Comparison of ENCODE assay signal across 10 cellular contexts in the genomic region with DNA sequence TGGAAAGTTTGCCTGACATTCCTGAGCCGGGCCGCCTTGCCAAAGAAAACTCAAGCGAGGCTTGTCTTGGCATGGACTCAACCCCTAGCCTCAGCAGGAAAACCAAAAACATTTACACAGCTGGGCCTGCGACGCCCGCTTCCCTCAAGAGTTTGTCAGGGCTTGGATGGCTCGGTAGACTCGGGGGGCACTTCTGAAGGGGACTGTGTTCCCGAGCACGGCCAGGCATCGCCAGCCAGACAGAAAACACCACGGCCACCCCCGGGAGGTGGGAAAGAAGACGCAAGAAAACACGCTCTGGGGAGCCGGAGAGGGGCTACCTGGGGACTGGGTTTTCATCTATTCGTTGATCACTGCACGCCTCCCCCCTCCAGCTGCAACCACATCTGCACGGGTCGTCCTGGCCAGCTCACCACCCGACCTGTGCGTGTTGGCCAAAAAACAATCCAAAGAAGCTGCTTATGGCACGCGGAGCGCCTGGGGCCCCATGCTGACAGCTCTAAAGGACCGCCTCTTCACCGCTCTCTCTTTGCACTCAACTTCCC.
DNase-seq lines count a peak whose midpoint lies in the region; ATAC-seq and TF ChIP-seq lines count a peak whose summit lies in the region.
"Had no signal": no experiment of that assay in that cellular context is flagged by ENCODE, and none has a peak within 500 bp of the region (broad histone marks: within the 10 kb centered on the region; RNA-seq: fewer than 3 reads in every experiment).

No MANE protein-coding gene starts in this region.

- peaks cover 14% of the 10 kb centered on the region for H3K27me3 Mint-ChIP-seq in activated CD8-positive, alpha-beta T cell treated with anti-CD3 and anti-CD28 coated beads, Interleukin-2, amount 10 ng/mL, durations not matched to agents 7 days and 5 days (ENCODE audit: low read depth)

- H3K27me3 ChIP-seq in upper lobe of left lung: no peaks in the 10 kb centered on the region

- H3K36me3 Mint-ChIP-seq in activated CD8-positive, alpha-beta T cell treated with anti-CD3 and anti-CD28 coated beads, Interleukin-2, amount 10 ng/mL, durations not matched to agents 7 days and 5 days (ENCODE audit: low read depth): no peaks in the 10 kb centered on the region

- no peaks in the 10 kb centered on the region for H3K4me1 Mint-ChIP-seq in activated CD8-positive, alpha-beta T cell treated with anti-CD3 and anti-CD28 coated beads, Interleukin-2, amount 10 ng/mL, durations not matched to agents 7 days and 5 days (ENCODE audit: low read depth)

- no peak for TF ChIP-seq EP300 in upper lobe of left lung (IDR thresholded peaks at IDR 0.05)

- POLR2A ChIA-PET in activated CD8-positive, alpha-beta T cell treated with anti-CD3 and anti-CD28 coated beads, Interleukin-2, amount 10 ng/mL, durations not matched to agents 7 days and 5 days (lab: Charles Lee): no interaction called here

- H3K27ac Mint-ChIP-seq in activated CD8-positive, alpha-beta T cell treated with anti-CD3 and anti-CD28 coated beads, Interleukin-2, amount 10 ng/mL, durations not matched to agents 7 days and 5 days: no peak overlapping the region

- no peak overlapping the region for H3K4me3 Mint-ChIP-seq in activated CD8-positive, alpha-beta T cell treated with anti-CD3 and anti-CD28 coated beads, Interleukin-2, amount 10 ng/mL, durations not matched to agents 7 days and 5 days

- no peak for TF ChIP-seq POLR2A in upper lobe of left lung (IDR thresholded peaks at IDR 0.05)

- H3K4me1 ChIP-seq in upper lobe of left lung: peaks cover 3 to 14% (median 12%) of the 10 kb centered on the region in 4 donors

- H3K9me3 ChIP-seq in upper lobe of left lung: no peaks in the 10 kb centered on the region

- ATAC-seq in upper lobe of left lung (ENCODE audit: low FRiP score in 2 of 2): peak; percentile 23 to 80
- ATAC-seq in activated CD8-positive, alpha-beta T cell treated with anti-CD3 and anti-CD28 coated beads, Interleukin-2, amount 10 ng/mL, durations not matched to agents 7 days and 5 days: no peak
- ATAC-seq in HG02610 (IDR thresholded peaks at IDR 0.05; ENCODE audit: unreplicated experiment): no peak

- H3K27ac ChIP-seq in upper lobe of left lung: peak overlapping the region in 2 of 4 donors; percentile 6 to 11

- 11 to 12% methylated on average over 25 to 27 of the region's 27 CpGs for WGBS in upper lobe of left lung, 2 donors

- H3K4me3 ChIP-seq in upper lobe of left lung: peak overlapping the region in 1 of 4 donors; percentile 6

- H3K9me3 Mint-ChIP-seq in activated CD8-positive, alpha-beta T cell treated with anti-CD3 and anti-CD28 coated beads, Interleukin-2, amount 10 ng/mL, durations not matched to agents 7 days and 5 days (ENCODE audit: insufficient read depth): no peaks in the 10 kb centered on the region

- CTCF ChIA-PET in activated CD8-positive, alpha-beta T cell treated with anti-CD3 and anti-CD28 coated beads, Interleukin-2, amount 10 ng/mL, durations not matched to agents 7 days and 5 days (lab: Charles Lee): no interaction called here

- DNase-seq in NCI-H1092 (lab: John Stamatoyannopoulos, UW) (peak; percentile 39), epidermal melanocyte (ENCODE audit: insufficient read length, low spot score) (peak; percentile 64), lung microvascular endothelial cell (ENCODE audit: low read depth in 2 of 2) (peak; percentile 89 to 93), upper lobe of left lung (peak; percentile 31 to 54), NCI-H187 treated with DMSO at 0.1 percent for 48 hours (lab: John Stamatoyannopoulos, UW) (no peak), RKO (ENCODE audit: low spot score) (no peak)
- DNase-seq in activated CD8-positive, alpha-beta T cell treated with anti-CD3 and anti-CD28 coated beads, Interleukin-2, amount 10 ng/mL, durations not matched to agents 7 days and 5 days: no peak
- DNase-seq: activated CD4-positive, alpha-beta T cell treated with anti-CD3 and anti-CD28 coated beads for 48 hours; erythroblast had no signal

- no peak for TF ChIP-seq CTCF in upper lobe of left lung (IDR thresholded peaks at IDR 0.05)

- no peaks in the 10 kb centered on the region for H3K36me3 ChIP-seq in upper lobe of left lung

Comparison
In these comparisons a context has a peak if more than half of its experiments do, and no peak if none do; other contexts are left out.
1. DNase-seq: peak in NCI-H1092 (single experiment), epidermal melanocyte (single experiment), lung microvascular endothelial cell (2 of 2) and upper lobe of left lung (2 of 2); none in activated CD8-positive, alpha-beta T cell treated with anti-CD3 and anti-CD28 coated beads, Interleukin-2, amount 10 ng/mL, durations not matched to agents 7 days and 5 days (single experiment), NCI-H187 treated with DMSO at 0.1 percent for 48 hours (single experiment) and RKO (single experiment).
2. ATAC-seq: peak in upper lobe of left lung (2 of 2); none in activated CD8-positive, alpha-beta T cell treated with anti-CD3 and anti-CD28 coated beads, Interleukin-2, amount 10 ng/mL, durations not matched to agents 7 days and 5 days (single experiment) and HG02610 (single experiment).